Comparison of ENCODE assay signal across 23 cellular contexts in the genomic region with DNA sequence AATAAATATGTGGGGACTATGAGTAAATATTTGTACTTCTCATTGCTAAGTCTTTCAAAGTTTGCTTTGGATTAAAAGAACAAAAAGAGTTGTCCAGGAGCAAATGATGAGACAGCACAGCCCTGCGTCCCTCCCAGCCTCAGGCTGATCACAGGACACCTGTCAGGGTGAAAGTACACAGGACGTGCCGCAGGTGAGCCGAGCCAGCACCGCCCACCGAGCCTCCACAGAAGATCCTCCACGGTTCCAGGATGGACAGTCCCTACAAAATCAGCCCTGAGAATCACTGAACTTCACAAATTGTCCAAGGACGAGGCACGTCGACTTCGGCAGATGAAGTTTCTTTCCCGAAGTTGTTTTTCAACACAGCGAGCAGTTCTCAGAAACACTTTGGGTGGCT.
DNase-seq lines count a peak whose midpoint lies in the region; ATAC-seq, FAIRE-seq and TF ChIP-seq lines count a peak whose summit lies in the region.
"Had no signal": no experiment of that assay in that cellular context is flagged by ENCODE, and none has a peak within 500 bp of the region (broad histone marks: within the 10 kb centered on the region; RNA-seq: fewer than 3 reads in every experiment).

No MANE protein-coding gene starts in this region.

- H3K9ac ChIP-seq in astrocyte (ENCODE audit: low read length), result no peak overlapping the region
- H3K9ac ChIP-seq: BLaER1 had no signal

- POLR2A ChIA-PET in CD8-positive, alpha-beta T cell (lab: Charles Lee), result no interaction called here

- CTCF ChIA-PET in CD8-positive, alpha-beta T cell (lab: Charles Lee), result no interaction called here

- H3K36me3 ChIP-seq in astrocyte (ENCODE audit: insufficient read depth, low read length), result no peaks in the 10 kb centered on the region
- no peaks in the 10 kb centered on the region for H3K36me3 ChIP-seq in CD8-positive, alpha-beta T cell (ENCODE audit: insufficient read depth, low read length)
- H3K36me3 ChIP-seq: BLaER1, HAP-1 had no signal

- no peaks in the 10 kb centered on the region for H3K79me2 ChIP-seq in astrocyte (ENCODE audit: insufficient read depth, low read length)

- intact Hi-C loops in posterior vena cava (cut with DNase I), result loop anchor here (5.0 to 10.0 kb wide), 2 partner anchors 81 to 499 kb away; no protein-coding TSS in a partner anchor
- intact Hi-C loops in CD8-positive, alpha-beta T cell (cut with DNase I, micrococcal nuclease), result no loop called here

- H3K4me2 ChIP-seq in astrocyte (ENCODE audit: low read length), result no peak overlapping the region
- H3K4me2 ChIP-seq: BLaER1, GM23338 had no signal

- H3K4me1 ChIP-seq in astrocyte (ENCODE audit: insufficient read depth, low read length), result no peaks in the 10 kb centered on the region
- no peaks in the 10 kb centered on the region for H3K4me1 ChIP-seq in CD8-positive, alpha-beta T cell (ENCODE audit: insufficient read depth, low read length)
- H3K4me1 ChIP-seq: BLaER1, HAP-1 had no signal

- H3K4me3 ChIP-seq in astrocyte (ENCODE audit: insufficient read depth, low read depth, low read length), result no peak overlapping the region
- H3K4me3 ChIP-seq in CD8-positive, alpha-beta T cell (ENCODE audit: low read depth, low read length), result no peak overlapping the region
- H3K4me3 ChIP-seq: BLaER1, GM23338, HAP-1 had no signal

- no peak for ATAC-seq in CD8-positive, alpha-beta T cell
- ATAC-seq: GM23338 had no signal

- DNase-seq in NCI-H510A treated with DMSO at 0.1 percent for 48 hours (lab: John Stamatoyannopoulos, UW) (peak; percentile 33), NCI-H510A (lab: John Stamatoyannopoulos, UW) (no peak), astrocyte (ENCODE audit: low read depth) (no peak), posterior vena cava (ENCODE audit: low spot score) (peak; percentile 58), NCI-H2029 (lab: John Stamatoyannopoulos, UW) (no peak)
- no peak for DNase-seq in CD8-positive, alpha-beta T cell
- DNase-seq: Calu3; CD4-positive, CD25-positive, alpha-beta regulatory T cell; COR-L47; DMS53; DND-41; HFFc6 had no signal

- peak overlapping the region; percentile 41 for H3K27ac Mint-ChIP-seq in astrocyte (ENCODE audit: unreplicated experiment)
- no peak overlapping the region for H3K27ac Mint-ChIP-seq in CD8-positive, alpha-beta T cell
- H3K27ac Mint-ChIP-seq: B cell; CD4-positive, CD25-positive, alpha-beta regulatory T cell; CD8-positive, alpha-beta memory T cell; GM23338; HFFc6 had no signal

- H3K27ac ChIP-seq in astrocyte (ENCODE audit: low read depth, low read length), result no peak overlapping the region
- no peak overlapping the region for H3K27ac ChIP-seq in CD8-positive, alpha-beta T cell (ENCODE audit: low read depth, low read length)
- H3K27ac ChIP-seq: 22Rv1, BLaER1, C4-2B had no signal

- no peak overlapping the region for H3K4me3 Mint-ChIP-seq in astrocyte (ENCODE audit: unreplicated experiment)
- H3K4me3 Mint-ChIP-seq in CD8-positive, alpha-beta T cell, result no peak overlapping the region
- H3K4me3 Mint-ChIP-seq: B cell; CD4-positive, CD25-positive, alpha-beta regulatory T cell; CD8-positive, alpha-beta memory T cell; GM23338; HFFc6 had no signal

- no peaks in the 10 kb centered on the region for H3K36me3 Mint-ChIP-seq in astrocyte (ENCODE audit: low read depth, unreplicated experiment)
- H3K36me3 Mint-ChIP-seq in CD8-positive, alpha-beta T cell, result no peaks in the 10 kb centered on the region
- H3K36me3 Mint-ChIP-seq: CD4-positive, CD25-positive, alpha-beta regulatory T cell; CD8-positive, alpha-beta memory T cell had no signal

- H3K27me3 Mint-ChIP-seq in astrocyte (ENCODE audit: low read depth, unreplicated experiment), result peaks cover 39% of the 10 kb centered on the region
- peaks cover 5% of the 10 kb centered on the region for H3K27me3 Mint-ChIP-seq in CD8-positive, alpha-beta T cell (ENCODE audit: low read depth)
- H3K27me3 Mint-ChIP-seq: B cell; CD4-positive, CD25-positive, alpha-beta regulatory T cell had no signal

- no peak for FAIRE-seq in astrocyte (lab: Jason Lieb, UNC)
- FAIRE-seq: A204.1, G401.6, GM12892, H54 had no signal

- TF ChIP-seq CTCF in astrocyte (IDR thresholded peaks at IDR 0.05; ENCODE audit: insufficient read depth, low read depth, low read length), result no peak
- no peak for TF ChIP-seq CTCF in CD8-positive, alpha-beta T cell (IDR thresholded peaks at IDR 0.05)

- H3K4me1 Mint-ChIP-seq in astrocyte (ENCODE audit: low read depth, unreplicated experiment), result no peaks in the 10 kb centered on the region
- no peaks in the 10 kb centered on the region for H3K4me1 Mint-ChIP-seq in CD8-positive, alpha-beta T cell (ENCODE audit: low read depth)
- H3K4me1 Mint-ChIP-seq: B cell; CD4-positive, CD25-positive, alpha-beta regulatory T cell; CD8-positive, alpha-beta memory T cell; GM23338 had no signal

- H2AFZ ChIP-seq in astrocyte (ENCODE audit: low read depth, low read length), result no peak overlapping the region
- H2AFZ ChIP-seq: GM23338 had no signal

- H3K9me3 ChIP-seq in astrocyte (ENCODE audit: insufficient read depth, low read depth, low read length), result peaks cover 11% of the 10 kb centered on the region
- no peaks in the 10 kb centered on the region for H3K9me3 ChIP-seq in CD8-positive, alpha-beta T cell (ENCODE audit: low read length)
- H3K9me3 ChIP-seq: HAP-1 had no signal

- H4K20me1 ChIP-seq in astrocyte (ENCODE audit: insufficient read depth, low read length), result no peaks in the 10 kb centered on the region
- H4K20me1 ChIP-seq: BLaER1 had no signal

- no peaks in the 10 kb centered on the region for H3K27me3 ChIP-seq in astrocyte (ENCODE audit: insufficient read depth, low read length)
- no peaks in the 10 kb centered on the region for H3K27me3 ChIP-seq in CD8-positive, alpha-beta T cell (ENCODE audit: insufficient read depth, low read length)
- H3K27me3 ChIP-seq: BLaER1 had no signal

- H3K9me3 Mint-ChIP-seq in astrocyte (ENCODE audit: unreplicated experiment), result peaks cover 7% of the 10 kb centered on the region
- peaks cover 2% of the 10 kb centered on the region for H3K9me3 Mint-ChIP-seq in CD8-positive, alpha-beta T cell

Comparison
In these comparisons a context has a peak if more than half of its experiments do, and no peak if none do; other contexts are left out.
1. DNase-seq: peak in NCI-H510A treated with DMSO at 0.1 percent for 48 hours (single experiment) and posterior vena cava (single experiment); none in NCI-H510A (single experiment), astrocyte (single experiment), NCI-H2029 (single experiment) and CD8-positive, alpha-beta T cell (0 of 7).
2. intact Hi-C loops: an anchor here in posterior vena cava (5.0 to 10.0 kb wide); none called in CD8-positive, alpha-beta T cell.